13 cellular contexts compared by ENCODE assay signal in genomic region chr1:234069760-234070159, GRCh38.
A peak's percentile ranks its signal among the peaks of the same experiment; 100 is the strongest.
DNase-seq lines count a peak whose midpoint lies in the region; ATAC-seq and TF ChIP-seq lines count a peak whose summit lies in the region.
"Had no signal": no experiment of that assay in that cellular context is flagged by ENCODE, and none has a peak within 500 bp of the region (broad histone marks: within the 10 kb centered on the region; RNA-seq: fewer than 3 reads in every experiment).

No MANE protein-coding gene starts in this region.

- H3K4me1 ChIP-seq in PC-9 (replicated peaks; ENCODE audit: insufficient read depth) (no peaks in the 10 kb centered on the region), foreskin keratinocyte (no peaks in the 10 kb centered on the region)
- H3K4me1 ChIP-seq: lower lobe of right lung, right lobe of liver had no signal

- H3K4me3 Mint-ChIP-seq in activated CD4-positive, alpha-beta memory T cell treated with anti-CD3 and anti-CD28 coated beads, Interleukin-2, amount 10 ng/mL, durations not matched to agents 7 days and 5 days: no peak overlapping the region
- H3K4me3 Mint-ChIP-seq: CD8-positive, alpha-beta T cell had no signal

- no peaks in the 10 kb centered on the region for H3F3A ChIP-seq in PC-9 (ENCODE audit: insufficient read depth, low read depth)

- intact Hi-C loops in PC-9 (cut with micrococcal nuclease; ENCODE audit: unreplicated experiment): loop anchor here (5.0 to 10.0 kb wide), 3 partner anchors 162 to 767 kb away; partner anchors contain the start of gene KCNK1

- H3K4me2 ChIP-seq in PC-9: no peak overlapping the region

- no peak overlapping the region for H3K27ac ChIP-seq in PC-9
- H3K27ac ChIP-seq in foreskin keratinocyte: no peak overlapping the region
- H3K27ac ChIP-seq: lower lobe of right lung, right lobe of liver had no signal

- ATAC-seq in foreskin keratinocyte (no peak), HG03521 (IDR thresholded peaks at IDR 0.05; ENCODE audit: unreplicated experiment) (no peak)
- ATAC-seq in activated naive CD4-positive, alpha-beta T cell treated with anti-CD3 and anti-CD28 coated beads, Interleukin-2, amount 50 U/mL, for 72 hours: no peak
- ATAC-seq: CD8-positive, alpha-beta T cell; lower lobe of right lung had no signal

- TF ChIP-seq CTCF in AG09309 (IDR thresholded peaks at IDR 0.05; ENCODE audit: control insufficient read depth, insufficient read depth, low read depth, low read length, missing control alignments) (peak; percentile 11), PC-9 (conservative IDR thresholded peaks at IDR 0.05) (peak; percentile 61), foreskin keratinocyte (conservative IDR thresholded peaks at IDR 0.05) (peak; percentile 54)

- no peaks in the 10 kb centered on the region for H3K9me3 ChIP-seq in PC-9 (ENCODE audit: insufficient read depth, low read depth)
- H3K9me3 ChIP-seq: lower lobe of right lung, right lobe of liver had no signal

- H3K36me3 ChIP-seq in PC-9 (ENCODE audit: low read depth): no peaks in the 10 kb centered on the region
- H3K36me3 ChIP-seq: lower lobe of right lung, right lobe of liver had no signal

- no peaks in the 10 kb centered on the region for H3K79me2 ChIP-seq in PC-9 (ENCODE audit: low read depth)

- no peak overlapping the region for H3K4me3 ChIP-seq in AG09309 (ENCODE audit: control insufficient read depth, low read depth, low read length)
- no peak overlapping the region for H3K4me3 ChIP-seq in PC-9
- H3K4me3 ChIP-seq: lower lobe of right lung, right lobe of liver had no signal

- no peaks in the 10 kb centered on the region for H3K9me3 Mint-ChIP-seq in activated CD4-positive, alpha-beta memory T cell treated with anti-CD3 and anti-CD28 coated beads, Interleukin-2, amount 10 ng/mL, durations not matched to agents 7 days and 5 days
- H3K9me3 Mint-ChIP-seq in activated naive CD4-positive, alpha-beta T cell treated with anti-CD3 and anti-CD28 coated beads, Interleukin-2, amount 50 U/mL, for 72 hours: no peaks in the 10 kb centered on the region
- H3K9me3 Mint-ChIP-seq: CD8-positive, alpha-beta T cell had no signal

- BruUV-seq in PC-9 (replicated peaks; lab: Mats Ljungman, UMichigan): no TSS peak

- H4K20me1 ChIP-seq in PC-9 (ENCODE audit: insufficient read depth): no peaks in the 10 kb centered on the region

- CTCF ChIA-PET in PC-9 (lab: Charles Lee): interaction anchor here (0.6 kb wide), 1 partner anchor 284 kb away, joined by 10 read pairs; no protein-coding TSS in a partner anchor
- CTCF ChIA-PET in activated CD4-positive, alpha-beta memory T cell treated with anti-CD3 and anti-CD28 coated beads, Interleukin-2, amount 10 ng/mL, durations not matched to agents 7 days and 5 days (lab: Charles Lee): no interaction called here

- H3K36me3 Mint-ChIP-seq in activated CD4-positive, alpha-beta memory T cell treated with anti-CD3 and anti-CD28 coated beads, Interleukin-2, amount 10 ng/mL, durations not matched to agents 7 days and 5 days (ENCODE audit: low read depth): no peaks in the 10 kb centered on the region
- peaks cover 0 to 5% of the 10 kb centered on the region in 2 donors for H3K36me3 Mint-ChIP-seq in activated naive CD4-positive, alpha-beta T cell treated with anti-CD3 and anti-CD28 coated beads, Interleukin-2, amount 50 U/mL, for 72 hours
- H3K36me3 Mint-ChIP-seq: CD8-positive, alpha-beta T cell had no signal

- no peak overlapping the region for H2AFZ ChIP-seq in PC-9

- H3K27ac Mint-ChIP-seq in activated CD4-positive, alpha-beta memory T cell treated with anti-CD3 and anti-CD28 coated beads, Interleukin-2, amount 10 ng/mL, durations not matched to agents 7 days and 5 days: no peak overlapping the region
- no peak overlapping the region for H3K27ac Mint-ChIP-seq in activated naive CD4-positive, alpha-beta T cell treated with anti-CD3 and anti-CD28 coated beads, Interleukin-2, amount 50 U/mL, for 72 hours
- H3K27ac Mint-ChIP-seq: CD8-positive, alpha-beta T cell had no signal

- peaks cover 9% of the 10 kb centered on the region for H3K27me3 Mint-ChIP-seq in activated CD4-positive, alpha-beta memory T cell treated with anti-CD3 and anti-CD28 coated beads, Interleukin-2, amount 10 ng/mL, durations not matched to agents 7 days and 5 days

- no peaks in the 10 kb centered on the region for H3K4me1 Mint-ChIP-seq in activated CD4-positive, alpha-beta memory T cell treated with anti-CD3 and anti-CD28 coated beads, Interleukin-2, amount 10 ng/mL, durations not matched to agents 7 days and 5 days

- POLR2A ChIA-PET in PC-9 (lab: Charles Lee; ENCODE audit: unreplicated experiment): no interaction called here
- POLR2A ChIA-PET in activated CD4-positive, alpha-beta memory T cell treated with anti-CD3 and anti-CD28 coated beads, Interleukin-2, amount 10 ng/mL, durations not matched to agents 7 days and 5 days (lab: Charles Lee): no interaction called here

- no peaks in the 10 kb centered on the region for H3K9me2 ChIP-seq in PC-9 (ENCODE audit: insufficient read depth)

- DNase-seq in AG09309 (ENCODE audit: low read depth) (no peak), H4 (ENCODE audit: low spot score) (peak; percentile 53), PC-9 (peak in 1 of 2 experiments; percentile 11), foreskin keratinocyte (peak in 1 of 2 donors; percentile 20), COLO829 (ENCODE audit: low spot score) (no peak)
- no peak for DNase-seq in activated CD4-positive, alpha-beta memory T cell treated with anti-CD3 and anti-CD28 coated beads, Interleukin-2, amount 10 ng/mL, durations not matched to agents 7 days and 5 days
- DNase-seq in activated naive CD4-positive, alpha-beta T cell treated with anti-CD3 and anti-CD28 coated beads, Interleukin-2, amount 50 U/mL, for 72 hours (ENCODE audit: low spot score in 2 of 2): no peak
- DNase-seq: activated T-cell treated with anti-CD3 and anti-CD28 coated beads for 4 hours; CD8-positive, alpha-beta T cell; lower lobe of right lung; NCI-H2227 treated with DMSO at 0.1 percent for 48 hours; right lobe of liver had no signal

- H3K27me3 ChIP-seq in PC-9 (ENCODE audit: insufficient read depth, low read depth) (no peaks in the 10 kb centered on the region), foreskin keratinocyte (no peaks in the 10 kb centered on the region)
- H3K27me3 ChIP-seq: right lobe of liver had no signal

Comparison
In these comparisons a context has a peak if more than half of its experiments do, and no peak if none do; other contexts are left out.
1. CTCF ChIP-seq: peak in every context shown above with its lines; median percentile 61 in PC-9; 54 in foreskin keratinocyte; 11 in AG09309.